ENCODE assay signal across 12 cellular contexts in the genomic region with DNA sequence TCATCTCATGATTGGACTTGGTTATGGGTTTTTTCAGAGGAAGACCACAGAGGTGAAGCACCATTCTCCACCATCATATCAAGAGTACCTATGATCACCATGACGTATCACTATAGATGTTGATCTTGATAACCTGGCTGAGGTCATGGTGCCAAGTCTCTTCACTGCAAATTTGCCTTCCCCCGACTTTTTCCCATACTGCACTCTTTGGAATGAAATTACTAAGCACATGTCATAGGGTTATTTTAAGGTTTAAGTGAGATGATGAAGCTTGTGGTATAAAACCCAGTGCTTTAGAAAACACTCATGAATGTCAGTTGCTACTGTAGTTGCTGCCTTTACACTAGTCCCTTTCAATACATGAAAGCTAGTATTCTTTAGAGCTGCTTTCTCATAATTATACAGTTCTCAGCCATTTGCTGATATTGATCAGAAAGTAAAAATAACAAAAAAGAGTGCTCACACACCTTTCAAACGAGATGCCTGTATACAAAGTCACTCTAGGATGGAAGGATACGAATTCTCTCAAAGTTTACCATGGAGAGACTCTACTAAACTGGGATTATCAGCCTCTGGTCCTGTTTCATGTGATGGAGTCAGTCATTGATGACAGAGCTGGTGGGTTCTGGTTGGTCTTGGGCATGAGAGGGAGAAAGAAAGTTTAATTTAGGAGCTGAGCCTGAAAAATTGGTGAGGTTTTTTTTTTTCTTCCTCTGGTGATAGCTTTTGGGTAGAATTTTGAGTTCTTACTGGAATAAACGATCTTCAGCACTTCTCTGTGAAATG.
DNase-seq lines count a peak whose midpoint lies in the region; ATAC-seq and TF ChIP-seq lines count a peak whose summit lies in the region.
"Had no signal": no experiment of that assay in that cellular context is flagged by ENCODE, and none has a peak within 500 bp of the region (broad histone marks: within the 10 kb centered on the region; RNA-seq: fewer than 3 reads in every experiment).

No MANE protein-coding gene starts in this region.

- no peak for TF ChIP-seq EP300 in SK-N-SH (IDR thresholded peaks at IDR 0.05; ENCODE audit: borderline replicate concordance in 1 of 2, low read depth in 1 of 2, low read length in 1 of 2)

- H3K9me3 ChIP-seq in SK-N-SH = no peaks in the 10 kb centered on the region
- no peaks in the 10 kb centered on the region for H3K9me3 ChIP-seq in neuronal stem cell (replicated peaks in 1 of 2; ENCODE audit: control insufficient read depth in 2 of 2, insufficient read depth in 1 of 2, low read depth in 1 of 2, low read length in 2 of 2)

- no peaks in the 10 kb centered on the region for H3K27me3 Mint-ChIP-seq in brain
- H3K27me3 Mint-ChIP-seq: activated naive CD4-positive, alpha-beta T cell treated with anti-CD3 and anti-CD28 coated beads, Interleukin-2, amount 10 ng/mL, durations not matched to agents 7 days and 5 days had no signal

- no peak for TF ChIP-seq RAD21 in SK-N-SH (IDR thresholded peaks at IDR 0.05; ENCODE audit: low read length)

- H3K9ac ChIP-seq in SK-N-SH (no peak overlapping the region), neuronal stem cell (ENCODE audit: low read depth, low read length, poor library complexity) (no peak overlapping the region)

- H3K27ac ChIP-seq in SK-N-SH (ENCODE audit: low read depth in 2 of 2, low read length in 1 of 2) (peak overlapping the region in 1 of 2 experiments; percentile 47; a peak in 1 of 4 replicates), neuronal stem cell (replicated peaks; ENCODE audit: low read length) (no peak overlapping the region)

- peaks cover 15 to 21% of the 10 kb centered on the region in 2 experiments; a peak in 2 of 4 replicates for H3K4me1 ChIP-seq in SK-N-SH (ENCODE audit: control insufficient read depth in 1 of 2, insufficient read depth in 2 of 2, low read depth in 1 of 2, low read length in 1 of 2)
- H3K4me1 ChIP-seq in neuronal stem cell (ENCODE audit: control insufficient read depth in 2 of 2, insufficient read depth in 1 of 2, low read depth in 1 of 2, low read length in 2 of 2) = peaks cover 2 to 3% of the 10 kb centered on the region in 2 donors

- H3K79me1 ChIP-seq in neuronal stem cell (ENCODE audit: low read depth, low read length) = no peaks in the 10 kb centered on the region

- H3K4me3 ChIP-seq in SK-N-SH (ENCODE audit: low read depth in 2 of 2, low read length in 1 of 2) (no peak overlapping the region), neuronal stem cell (ENCODE audit: low read length in 2 of 2) (no peak overlapping the region)
- H3K4me3 ChIP-seq: lung had no signal

- H3K9me3 Mint-ChIP-seq in brain = no peaks in the 10 kb centered on the region
- H3K9me3 Mint-ChIP-seq: activated naive CD4-positive, alpha-beta T cell treated with anti-CD3 and anti-CD28 coated beads, Interleukin-2, amount 10 ng/mL, durations not matched to agents 7 days and 5 days had no signal

- H2BK5ac ChIP-seq in neuronal stem cell (ENCODE audit: low read length) = no peak overlapping the region

- no peak overlapping the region for H3K14ac ChIP-seq in neuronal stem cell (ENCODE audit: low read length)

- no peak overlapping the region for H2BK120ac ChIP-seq in neuronal stem cell (ENCODE audit: low read depth, low read length)

- CTCF ChIA-PET in SK-N-SH (lab: Yijun Ruan, JAX) = interaction anchor here (0.6 to 1.1 kb wide), 3 partner anchors 26 to 301 kb away, joined by 3 read pairs; no protein-coding TSS in a partner anchor

- H3K18ac ChIP-seq in neuronal stem cell (ENCODE audit: low read length) = no peak overlapping the region

- H3K4me1 Mint-ChIP-seq in brain = peaks cover 78% of the 10 kb centered on the region
- H3K4me1 Mint-ChIP-seq: activated naive CD4-positive, alpha-beta T cell treated with anti-CD3 and anti-CD28 coated beads, Interleukin-2, amount 10 ng/mL, durations not matched to agents 7 days and 5 days had no signal

- H3K36me3 Mint-ChIP-seq in brain = peaks cover 10% of the 10 kb centered on the region
- H3K36me3 Mint-ChIP-seq: activated naive CD4-positive, alpha-beta T cell treated with anti-CD3 and anti-CD28 coated beads, Interleukin-2, amount 10 ng/mL, durations not matched to agents 7 days and 5 days had no signal

- no peak for TF ChIP-seq CTCF in brain (conservative IDR thresholded peaks at IDR 0.05)
- TF ChIP-seq CTCF in SK-N-SH (IDR thresholded peaks at IDR 0.05) = no peak

- H2AFZ ChIP-seq in SK-N-SH (ENCODE audit: low read depth) (no peak overlapping the region), neuronal stem cell (ENCODE audit: low read length) (no peak overlapping the region)

- 78% methylated on average over 5 of the region's 5 CpGs for WGBS in SK-N-SH (ENCODE audit: low lambda C conversion rate)
- WGBS in neuronal stem cell (ENCODE audit: extremely low coverage in 2 of 2, insufficient read length in 2 of 2, insufficient replicate concordance in 1 of 2), 2 donors = no CpG with 5 or more reads among the region's 5 CpGs

- H3K79me2 ChIP-seq in SK-N-SH (ENCODE audit: insufficient read depth) = no peaks in the 10 kb centered on the region

- ATAC-seq in GM18511 (IDR thresholded peaks at IDR 0.05; ENCODE audit: unreplicated experiment) (peak; percentile 64), GM19463 (IDR thresholded peaks at IDR 0.05; ENCODE audit: unreplicated experiment) (peak; percentile 62), HG03045 (IDR thresholded peaks at IDR 0.05; ENCODE audit: unreplicated experiment) (peak; percentile 59)

- H2BK15ac ChIP-seq in neuronal stem cell (ENCODE audit: low read length) = no peak overlapping the region

- H4K8ac ChIP-seq in neuronal stem cell (ENCODE audit: low read depth, low read length) = no peak overlapping the region

- no peaks in the 10 kb centered on the region for H4K20me1 ChIP-seq in SK-N-SH (ENCODE audit: insufficient read depth)

- H3K4me2 ChIP-seq in SK-N-SH = no peak overlapping the region
- no peak overlapping the region for H3K4me2 ChIP-seq in neuronal stem cell (ENCODE audit: insufficient read depth, low read length, poor library complexity, severe bottlenecking)

- H3K36me3 ChIP-seq in SK-N-SH (replicated peaks in 1 of 2; ENCODE audit: control insufficient read depth in 1 of 2, insufficient read depth in 2 of 2, low read length in 1 of 2) (peaks cover 0 to 3% of the 10 kb centered on the region in 2 experiments), neuronal stem cell (replicated peaks in 1 of 2; ENCODE audit: control insufficient read depth in 2 of 2, insufficient read depth in 2 of 2, low read length in 2 of 2) (peaks cover 0 to 17% of the 10 kb centered on the region in 2 donors)

- H4K91ac ChIP-seq in neuronal stem cell (ENCODE audit: low read depth, low read length, poor library complexity) = no peak overlapping the region

- no peaks in the 10 kb centered on the region for H3K27me3 ChIP-seq in SK-N-SH (ENCODE audit: insufficient read depth)
- no peaks in the 10 kb centered on the region for H3K27me3 ChIP-seq in neuronal stem cell (ENCODE audit: control insufficient read depth in 3 of 3, insufficient read depth in 3 of 3, low read depth in 1 of 3, low read length in 3 of 3)

- no peak overlapping the region for H3K4me3 Mint-ChIP-seq in brain
- H3K4me3 Mint-ChIP-seq: activated naive CD4-positive, alpha-beta T cell treated with anti-CD3 and anti-CD28 coated beads, Interleukin-2, amount 10 ng/mL, durations not matched to agents 7 days and 5 days had no signal

- peak overlapping the region in 3 of 5 experiments; percentile 75 to 97 (median 92) for H3K27ac Mint-ChIP-seq in brain
- H3K27ac Mint-ChIP-seq: activated naive CD4-positive, alpha-beta T cell treated with anti-CD3 and anti-CD28 coated beads, Interleukin-2, amount 10 ng/mL, durations not matched to agents 7 days and 5 days had no signal

- DNase-seq in SK-N-SH (no peak), neuronal stem cell (ENCODE audit: low spot score) (no peak), NK-92 (lab: John Stamatoyannopoulos, UW; ENCODE audit: unreplicated experiment) (no peak), NCI-H2227 treated with DMSO at 0.1 percent for 48 hours (lab: John Stamatoyannopoulos, UW) (no peak)
- DNase-seq: activated naive CD4-positive, alpha-beta T cell treated with anti-CD3 and anti-CD28 coated beads, Interleukin-2, amount 10 ng/mL, durations not matched to agents 7 days and 5 days; COR-L47; dermis blood vessel endothelial cell had no signal

- H3F3A ChIP-seq in SK-N-SH (replicated peaks; ENCODE audit: insufficient read depth) = peaks cover 8% of the 10 kb centered on the region

- H3K23ac ChIP-seq in neuronal stem cell (ENCODE audit: low read depth, low read length, poor library complexity) = no peak overlapping the region

- no peak overlapping the region for H3K4ac ChIP-seq in neuronal stem cell (ENCODE audit: low read length)

- POLR2A ChIA-PET in SK-N-SH (lab: Yijun Ruan, JAX) = interaction anchor here (1.3 kb wide), 1 partner anchor 472 kb away, joined by 3 read pairs; no protein-coding TSS in a partner anchor

- no peak overlapping the region for H2AK5ac ChIP-seq in neuronal stem cell (ENCODE audit: low read depth, low read length)

- H3K9me2 ChIP-seq in SK-N-SH = no peaks in the 10 kb centered on the region

- no peak overlapping the region for H2BK12ac ChIP-seq in neuronal stem cell (ENCODE audit: low read length)

TF ChIP-seq in SK-N-SH, 30 proteins besides CTCF, POLR2A, EP300 and RAD21:
- no peak for TF ChIP-seq MEF2A (IDR thresholded peaks at IDR 0.05; ENCODE audit: borderline replicate concordance, low read depth)
- TF ChIP-seq GATA2 (CRISPR knock-in tag; IDR thresholded peaks at IDR 0.05) = no peak
- TF ChIP-seq YY1 (IDR thresholded peaks at IDR 0.05; ENCODE audit: low read depth) = no peak
- TF ChIP-seq, protein P1, sequence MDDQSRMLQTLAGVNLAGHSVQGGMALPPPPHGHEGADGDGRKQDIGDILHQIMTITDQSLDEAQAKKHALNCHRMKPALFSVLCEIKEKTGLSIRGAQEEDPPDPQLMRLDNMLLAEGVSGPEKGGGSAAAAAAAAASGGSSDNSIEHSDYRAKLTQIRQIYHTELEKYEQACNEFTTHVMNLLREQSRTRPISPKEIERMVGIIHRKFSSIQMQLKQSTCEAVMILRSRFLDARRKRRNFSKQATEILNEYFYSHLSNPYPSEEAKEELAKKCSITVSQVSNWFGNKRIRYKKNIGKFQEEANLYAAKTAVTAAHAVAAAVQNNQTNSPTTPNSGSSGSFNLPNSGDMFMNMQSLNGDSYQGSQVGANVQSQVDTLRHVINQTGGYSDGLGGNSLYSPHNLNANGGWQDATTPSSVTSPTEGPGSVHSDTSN (IDR thresholded peaks at IDR 0.05) = no peak
- TF ChIP-seq MXI1 (IDR thresholded peaks at IDR 0.05; ENCODE audit: low read depth, low read length) = no peak
- no peak for TF ChIP-seq JUND (IDR thresholded peaks at IDR 0.05)
- TF ChIP-seq, protein P2, sequence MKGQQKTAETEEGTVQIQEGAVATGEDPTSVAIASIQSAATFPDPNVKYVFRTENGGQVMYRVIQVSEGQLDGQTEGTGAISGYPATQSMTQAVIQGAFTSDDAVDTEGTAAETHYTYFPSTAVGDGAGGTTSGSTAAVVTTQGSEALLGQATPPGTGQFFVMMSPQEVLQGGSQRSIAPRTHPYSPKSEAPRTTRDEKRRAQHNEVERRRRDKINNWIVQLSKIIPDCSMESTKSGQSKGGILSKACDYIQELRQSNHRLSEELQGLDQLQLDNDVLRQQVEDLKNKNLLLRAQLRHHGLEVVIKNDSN (IDR thresholded peaks at IDR 0.05; ENCODE audit: borderline replicate concordance, low read depth) = no peak
